ENCODE assay signal across 19 cellular contexts in the genomic region with DNA sequence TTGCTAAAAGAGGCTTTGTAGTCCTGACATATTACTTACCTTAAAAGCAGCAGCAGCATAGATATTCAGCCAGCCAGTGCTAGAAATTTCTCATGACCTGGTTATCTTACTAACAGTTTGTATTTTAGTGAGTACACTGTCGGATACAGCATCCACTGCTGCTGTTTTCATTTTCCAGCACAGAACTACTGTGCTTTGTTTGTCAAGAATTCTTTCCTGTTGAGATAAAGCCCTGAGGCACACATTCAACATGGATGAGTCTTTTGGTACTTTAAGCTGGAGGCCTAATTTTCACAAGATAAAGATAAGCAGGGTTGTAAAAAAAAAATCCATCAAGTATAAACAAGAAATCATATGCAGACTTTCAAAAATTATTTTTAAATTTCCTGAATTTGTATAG.
DNase-seq lines count a peak whose midpoint lies in the region; ATAC-seq and TF ChIP-seq lines count a peak whose summit lies in the region.
"Had no signal": no experiment of that assay in that cellular context is flagged by ENCODE, and none has a peak within 500 bp of the region (broad histone marks: within the 10 kb centered on the region; RNA-seq: fewer than 3 reads in every experiment).

No MANE protein-coding gene starts in this region.

- no peak for TF ChIP-seq CTCF in uterus (IDR thresholded peaks at IDR 0.05)

- no peaks in the 10 kb centered on the region for H3K27me3 ChIP-seq in uterus

- intact Hi-C loops in uterus (cut with DNase I; ENCODE audit: low total_unique reads): no loop called here

- H3K36me3 ChIP-seq in uterus: no peaks in the 10 kb centered on the region
- H3K36me3 ChIP-seq: thoracic aorta had no signal

- no peak for ATAC-seq in GM18870 (IDR thresholded peaks at IDR 0.05; ENCODE audit: unreplicated experiment)
- ATAC-seq: activated CD4-positive, CD25-positive, alpha-beta regulatory T cell treated with anti-CD3 and anti-CD28 coated beads, Interleukin-2, amount 50 U/mL, for 24 hours; CD8-positive, alpha-beta T cell had no signal

- H3K9me3 ChIP-seq in uterus: no peaks in the 10 kb centered on the region
- H3K9me3 ChIP-seq: thoracic aorta had no signal

- H3K4me1 ChIP-seq in uterus: no peaks in the 10 kb centered on the region

- DNase-seq in COLO829 (ENCODE audit: low spot score): peak; percentile 60
- peak; percentile 3 for DNase-seq in HPDE6-E6E7 (ENCODE audit: extremely low spot score)
- DNase-seq in astrocyte of the hippocampus (ENCODE audit: low read depth, low spot score): peak; percentile 33
- peak; percentile 15 for DNase-seq in iris pigment epithelial cell (ENCODE audit: low read depth)
- no peak for DNase-seq in NCI-H748 treated with DMSO at 0.1 percent for 48 hours (lab: John Stamatoyannopoulos, UW)
- DNase-seq in retina: no peak
- no peak for DNase-seq in uterus
- DNase-seq: activated CD4-positive, alpha-beta memory T cell treated with anti-CD3 and anti-CD28 coated beads, Interleukin-2, amount 10 ng/mL, durations not matched to agents 7 days and 5 days; activated gamma-delta T cell treated with Interleukin-2 at 50 U/mL for 16 hours; CD8-positive, alpha-beta T cell; dermis blood vessel endothelial cell; NCI-H1436; NCI-H524 treated with DMSO at 0.1 percent for 48 hours; Right ventricle myocardium superior; stimulated activated CD4-positive, alpha-beta T cell treated with anti-CD3 and anti-CD28 coated beads, Interleukin-4, amount 100 ng/mL, for 1 hour; stimulated activated naive CD4-positive, alpha-beta T cell had no signal

- TF ChIP-seq POLR2A in uterus (IDR thresholded peaks at IDR 0.05): no peak

- H3K27ac ChIP-seq in uterus: no peak overlapping the region
- H3K27ac ChIP-seq: thoracic aorta had no signal

- H3K4me3 ChIP-seq in uterus: no peak overlapping the region
- H3K4me3 ChIP-seq: thoracic aorta had no signal

Comparison
In these comparisons a context has a peak if more than half of its experiments do, and no peak if none do; other contexts are left out.
1. DNase-seq: peak in COLO829 (single experiment), HPDE6-E6E7 (single experiment), astrocyte of the hippocampus (single experiment) and iris pigment epithelial cell (single experiment); none in NCI-H748 treated with DMSO at 0.1 percent for 48 hours (single experiment), retina (single experiment) and uterus (0 of 2).